ENCODE assay signal across 23 cellular contexts in the genomic region with DNA sequence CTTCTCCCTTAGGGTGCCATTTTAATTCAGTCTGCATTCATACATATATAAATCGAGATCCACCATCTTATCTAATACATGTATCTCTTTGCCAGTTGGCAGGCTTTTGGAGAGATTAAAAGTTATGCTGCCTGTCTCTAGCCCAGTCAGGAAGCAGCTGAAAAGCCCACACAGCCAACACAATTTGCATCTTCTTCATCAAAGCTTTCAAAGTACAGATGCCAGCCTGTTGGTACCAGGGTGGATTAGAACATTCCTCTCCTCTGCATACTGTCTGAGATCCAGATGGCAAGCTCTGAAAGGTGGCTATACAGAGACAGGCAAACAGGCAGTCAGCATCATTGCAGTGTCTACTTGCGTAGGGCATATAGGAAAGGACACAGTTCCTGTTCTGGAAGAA.
"Had no signal": no experiment of that assay in that cellular context is flagged by ENCODE, and none has a peak within 500 bp of the region (broad histone marks: within the 10 kb centered on the region; RNA-seq: fewer than 3 reads in every experiment).

No MANE protein-coding gene starts in this region.

- ATAC-seq: activated T-helper 17 cell treated with anti-CD3 and anti-CD28 coated beads, Interleukin-2, amount 50 U/mL, for 72 hours; effector memory CD8-positive, alpha-beta T cell; esophagus mucosa; sciatic nerve; upper lobe of right lung had no signal

- H3K4me1 ChIP-seq: adrenal gland, upper lobe of right lung had no signal

- H3K27ac ChIP-seq: adrenal gland, left ventricle myocardium inferior, upper lobe of right lung had no signal

- H3K4me3 ChIP-seq: adrenal gland, left ventricle myocardium inferior, smooth muscle cell, upper lobe of right lung had no signal

- H3K27me3 ChIP-seq: adrenal gland, upper lobe of right lung had no signal

- H3K9me3 ChIP-seq: adrenal gland, upper lobe of right lung had no signal

- H3K36me3 ChIP-seq: adrenal gland, left ventricle myocardium inferior, upper lobe of right lung had no signal

- DNase-seq: activated CD4-positive, alpha-beta T cell treated with anti-CD3 and anti-CD28 coated beads for 1 hour; activated CD4-positive, alpha-beta T cell treated with anti-CD3 and anti-CD28 coated beads, Interleukin-2, amount 50 U/mL, for 4 hours; activated CD8-positive, alpha-beta memory T cell treated with anti-CD3 and anti-CD28 coated beads for 24 hours; activated CD8-positive, alpha-beta memory T cell treated with anti-CD3 and anti-CD28 coated beads, Interleukin-2, amount 50 U/mL, for 4 hours; activated T-cell treated with anti-CD3 and anti-CD28 coated beads, Interleukin-2, amount 50 U/mL, for 24 hours; adrenal gland; central memory CD4-positive, alpha-beta T cell; dermis blood vessel endothelial cell; effector memory CD8-positive, alpha-beta T cell; glutamatergic neuron; hypothalamus; left ventricle myocardium inferior; naive B cell; stimulated activated CD4-positive, alpha-beta T cell treated with anti-CD3 and anti-CD28 coated beads, Interleukin-2, amount 100 ng/mL, for 48 hours; stimulated activated CD8-positive, alpha-beta memory T cell treated with anti-CD3 and anti-CD28 coated beads, Interleukin-4, amount 100 ng/mL, for 48 hours; stimulated activated naive CD4-positive, alpha-beta T cell; T-helper 1 cell; T-helper 9 cell; upper lobe of right lung had no signal

- H3K4me2 ChIP-seq: smooth muscle cell had no signal
